ENCODE assay signal across 8 cellular contexts in the genomic region with DNA sequence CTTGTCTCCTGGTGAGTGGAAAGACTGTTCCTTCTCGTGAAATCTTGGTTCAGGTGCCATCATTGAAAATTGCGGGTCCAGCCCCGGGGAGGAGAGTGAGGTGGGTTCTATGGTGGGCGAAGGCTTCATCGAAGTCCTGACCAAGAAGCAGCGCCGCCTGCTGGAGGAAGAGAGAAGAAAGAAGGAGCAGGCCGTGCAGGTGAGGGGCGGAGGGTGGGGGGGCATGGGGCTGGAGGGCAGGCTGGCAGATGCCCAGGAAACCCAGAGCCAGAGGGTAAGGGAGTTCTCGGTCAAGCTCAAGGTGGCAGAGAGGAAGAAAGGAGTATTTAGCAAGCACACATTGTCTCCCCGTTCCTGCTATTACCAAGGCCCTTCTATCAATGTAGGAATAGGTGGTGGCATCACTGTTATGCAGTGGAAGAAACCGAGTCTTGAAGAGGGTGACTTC. TPM values are rescaled to one million over a fixed set of nuclear protein-coding genes. Genes with fewer than 3 reads are reported as not detected.
DNase-seq lines count a peak whose midpoint lies in the region; TF ChIP-seq lines count a peak whose summit lies in the region.

No MANE protein-coding gene starts in this region.

- TF ChIP-seq CTCF in GM12865 (IDR thresholded peaks at IDR 0.05; ENCODE audit: insufficient read depth, low read depth, low read length, missing control alignments) (peak; percentile 60), fibroblast of mammary gland (conservative IDR thresholded peaks at IDR 0.05; ENCODE audit: control insufficient read depth, insufficient read depth, low read depth, low read length) (peak; percentile 39), lower leg skin (IDR thresholded peaks at IDR 0.05) (no peak)

- WGBS in lower leg skin, 2 donors = 60 to 62% methylated on average over 12 of the region's 12 CpGs

- no peak for TF ChIP-seq POLR2A in lower leg skin (IDR thresholded peaks at IDR 0.05)

- peak; percentile 57 for DNase-seq in GM12865 (ENCODE audit: low read depth)
- peak; percentile 14 for DNase-seq in NCI-H345 treated with DMSO at 0.1 percent for 48 hours (lab: John Stamatoyannopoulos, UW; ENCODE audit: unreplicated experiment)
- DNase-seq in activated T-cell treated with anti-CD3 and anti-CD28 coated beads for 24 hours (ENCODE audit: low read depth) = peak; percentile 29
- DNase-seq in fibroblast of mammary gland (ENCODE audit: low read depth) = peak; percentile 23
- DNase-seq in retina = peak; percentile 50
- DNase-seq in COR-L47 (lab: John Stamatoyannopoulos, UW) = no peak
- no peak for DNase-seq in lower leg skin (ENCODE audit: low spot score in 2 of 2)
- no peak for DNase-seq in NOMO-1 treated with DMSO at 0.1 percent for 48 hours (lab: John Stamatoyannopoulos, UW; ENCODE audit: unreplicated experiment)

- intact Hi-C loops in lower leg skin (cut with DNase I; ENCODE audit: low total_unique reads) = no loop called here

- no peak overlapping the region for H3K4me3 ChIP-seq in GM12865 (ENCODE audit: low read depth, low read length)
- H3K4me3 ChIP-seq in fibroblast of mammary gland (ENCODE audit: control insufficient read depth, low read depth, low read length) = no peak overlapping the region
- H3K4me3 ChIP-seq in lower leg skin (ENCODE audit: low read depth, poor library complexity, severe bottlenecking) = no peak overlapping the region

RNA-seq across cellular contexts. Expression of a gene that starts 24.3 kb away (rescaled TPM):
- total RNA-seq in lower leg skin = 10 to 100 TPM; 23.9 to 29.0 (median 26.6) TPM

RNA-seq across cellular contexts. Expression of a gene that starts 52.6 kb away (rescaled TPM):
- 10 to 100 TPM; 22.0 to 35.1 (median 25.4) TPM for total RNA-seq in lower leg skin

Comparison
In these comparisons a context has a peak if more than half of its experiments do, and no peak if none do; other contexts are left out.
1. DNase-seq: peak in GM12865 (single experiment), NCI-H345 treated with DMSO at 0.1 percent for 48 hours (single experiment), activated T-cell treated with anti-CD3 and anti-CD28 coated beads for 24 hours (single experiment), fibroblast of mammary gland (single experiment) and retina (single experiment); none in COR-L47 (single experiment), lower leg skin (0 of 2) and NOMO-1 treated with DMSO at 0.1 percent for 48 hours (single experiment).
2. CTCF ChIP-seq: peak in GM12865 (single experiment) and fibroblast of mammary gland (single experiment); none in lower leg skin (0 of 3).